17 cellular contexts compared by ENCODE assay signal in genomic region chr16:68378436-68379415, GRCh38.
A peak's percentile ranks its signal among the peaks of the same experiment; 100 is the strongest.
DNase-seq lines count a peak whose midpoint lies in the region; ATAC-seq, FAIRE-seq and TF ChIP-seq lines count a peak whose summit lies in the region.
"Had no signal": no experiment of that assay in that cellular context is flagged by ENCODE, and none has a peak within 500 bp of the region (broad histone marks: within the 10 kb centered on the region; RNA-seq: fewer than 3 reads in every experiment).

No MANE protein-coding gene starts in this region.

- peak overlapping the region; percentile 69 for H3K27ac ChIP-seq in caudate nucleus (ENCODE audit: low read depth, low read length)
- H3K27ac ChIP-seq in endodermal cell (ENCODE audit: low read depth, low read length), result no peak overlapping the region
- H3K27ac ChIP-seq: esophagus muscularis mucosa, left ventricle myocardium inferior, sigmoid colon, uterus had no signal

- H3K27me3 Mint-ChIP-seq in endodermal cell (ENCODE audit: insufficient read depth), result no peaks in the 10 kb centered on the region
- H3K27me3 Mint-ChIP-seq: activated T-helper 17 cell treated with anti-CD3 and anti-CD28 coated beads, Interleukin-2, amount 50 U/mL, for 72 hours had no signal

- no peak for FAIRE-seq in GM12891 (lab: Jason Lieb, UNC)

- peak; percentile 71 for DNase-seq in BE2C
- no peak for DNase-seq in GM12891 (ENCODE audit: insufficient read length, low spot score)
- peak; percentile 48 for DNase-seq in NOMO-1 treated with DMSO at 0.1 percent for 48 hours (lab: John Stamatoyannopoulos, UW; ENCODE audit: unreplicated experiment)
- DNase-seq in caudate nucleus (lab: John Stamatoyannopoulos, UW), result no peak
- no peak for DNase-seq in activated CD4-positive, CD25-positive, alpha-beta regulatory T cell (lab: John Stamatoyannopoulos, UW)
- DNase-seq in endodermal cell, result no peak
- DNase-seq: H7; left ventricle myocardium inferior; NCI-H2029; NCI-H446 treated with DMSO at 0.1 percent for 48 hours; sigmoid colon; stimulated activated CD4-positive, alpha-beta T cell treated with anti-CD3 and anti-CD28 coated beads, Interleukin-1b, Interleukin-23, amount 100 ng/mL, for 48 hours; uterus had no signal

- no peak for TF ChIP-seq CTCF in BE2C (IDR thresholded peaks at IDR 0.05; ENCODE audit: low read depth, low read length)
- TF ChIP-seq CTCF in endodermal cell (conservative IDR thresholded peaks at IDR 0.05), result no peak

- H3K4me3 ChIP-seq in BE2C (ENCODE audit: low read depth, low read length) (no peak overlapping the region), endodermal cell (ENCODE audit: low read length) (no peak overlapping the region)
- H3K4me3 ChIP-seq: esophagus muscularis mucosa, left ventricle myocardium inferior, sigmoid colon, uterus had no signal

- H3K9me3 Mint-ChIP-seq in endodermal cell, result no peaks in the 10 kb centered on the region
- H3K9me3 Mint-ChIP-seq: activated T-helper 17 cell treated with anti-CD3 and anti-CD28 coated beads, Interleukin-2, amount 50 U/mL, for 72 hours had no signal

- no peak overlapping the region for H3K4me3 Mint-ChIP-seq in endodermal cell
- H3K4me3 Mint-ChIP-seq: activated T-helper 17 cell treated with anti-CD3 and anti-CD28 coated beads, Interleukin-2, amount 50 U/mL, for 72 hours had no signal

- H3K27ac Mint-ChIP-seq in endodermal cell, result no peak overlapping the region
- H3K27ac Mint-ChIP-seq: activated T-helper 17 cell treated with anti-CD3 and anti-CD28 coated beads, Interleukin-2, amount 50 U/mL, for 72 hours had no signal

- no peak for TF ChIP-seq POLR2A in GM12891 (IDR thresholded peaks at IDR 0.05; ENCODE audit: low read depth, low read length)

- H3K9me3 ChIP-seq in BE2C, result no peaks in the 10 kb centered on the region
- H3K9me3 ChIP-seq in endodermal cell (ENCODE audit: control insufficient read depth, low read length), result no peaks in the 10 kb centered on the region
- H3K9me3 ChIP-seq: esophagus muscularis mucosa, left ventricle myocardium inferior, sigmoid colon, uterus had no signal

- H3K36me3 ChIP-seq in BE2C (no peaks in the 10 kb centered on the region), endodermal cell (ENCODE audit: control insufficient read depth, insufficient read depth, low read length) (no peaks in the 10 kb centered on the region)
- H3K36me3 ChIP-seq: esophagus muscularis mucosa, left ventricle myocardium inferior, sigmoid colon, uterus had no signal

- H3K4me1 ChIP-seq in BE2C (peaks cover 44% of the 10 kb centered on the region), endodermal cell (ENCODE audit: control insufficient read depth, insufficient read depth, low read length) (peaks cover 4% of the 10 kb centered on the region)
- H3K4me1 ChIP-seq: esophagus muscularis mucosa, left ventricle myocardium inferior, sigmoid colon, uterus had no signal

- peaks cover 24% of the 10 kb centered on the region for H3K4me1 Mint-ChIP-seq in endodermal cell

- H3K9ac ChIP-seq in endodermal cell (ENCODE audit: extremely low read depth, low read length, poor library complexity, severe bottlenecking), result no peak overlapping the region

- no peaks in the 10 kb centered on the region for H3K36me3 Mint-ChIP-seq in endodermal cell (ENCODE audit: low read depth)

- 90 to 95% methylated on average over 10 to 13 of the region's 13 CpGs for WGBS in endodermal cell (ENCODE audit: insufficient coverage in 1 of 2, insufficient read length in 1 of 2), 2 experiments

- ATAC-seq in GM21423 (IDR thresholded peaks at IDR 0.05; ENCODE audit: unreplicated experiment), result no peak
- no peak for ATAC-seq in HG03520 (IDR thresholded peaks at IDR 0.05; ENCODE audit: unreplicated experiment)
- ATAC-seq: activated T-helper 17 cell treated with anti-CD3 and anti-CD28 coated beads, Interleukin-2, amount 50 U/mL, for 72 hours had no signal

- H3K27me3 ChIP-seq in BE2C, result no peaks in the 10 kb centered on the region
- H3K27me3 ChIP-seq in endodermal cell (ENCODE audit: control insufficient read depth, insufficient read depth, low read length, poor library complexity, severe bottlenecking), result no peaks in the 10 kb centered on the region
- H3K27me3 ChIP-seq: esophagus muscularis mucosa, sigmoid colon, uterus had no signal

TF ChIP-seq in GM12891, 5 proteins besides CTCF, POLR2A, EP300 and RAD21:
- TF ChIP-seq SPI1 (IDR thresholded peaks at IDR 0.05; ENCODE audit: low read depth, low read length) (peak; percentile 61), TAF1 (IDR thresholded peaks at IDR 0.05; ENCODE audit: low read depth, low read length) (no peak)

Comparison
In these comparisons a context has a peak if more than half of its experiments do, and no peak if none do; other contexts are left out.
1. DNase-seq: peak in BE2C (single experiment) and NOMO-1 treated with DMSO at 0.1 percent for 48 hours (single experiment); none in GM12891 (single experiment), caudate nucleus (0 of 61), activated CD4-positive, CD25-positive, alpha-beta regulatory T cell (0 of 4) and endodermal cell (single experiment).